ENCODE assay signal across 8 cellular contexts in the genomic region with DNA sequence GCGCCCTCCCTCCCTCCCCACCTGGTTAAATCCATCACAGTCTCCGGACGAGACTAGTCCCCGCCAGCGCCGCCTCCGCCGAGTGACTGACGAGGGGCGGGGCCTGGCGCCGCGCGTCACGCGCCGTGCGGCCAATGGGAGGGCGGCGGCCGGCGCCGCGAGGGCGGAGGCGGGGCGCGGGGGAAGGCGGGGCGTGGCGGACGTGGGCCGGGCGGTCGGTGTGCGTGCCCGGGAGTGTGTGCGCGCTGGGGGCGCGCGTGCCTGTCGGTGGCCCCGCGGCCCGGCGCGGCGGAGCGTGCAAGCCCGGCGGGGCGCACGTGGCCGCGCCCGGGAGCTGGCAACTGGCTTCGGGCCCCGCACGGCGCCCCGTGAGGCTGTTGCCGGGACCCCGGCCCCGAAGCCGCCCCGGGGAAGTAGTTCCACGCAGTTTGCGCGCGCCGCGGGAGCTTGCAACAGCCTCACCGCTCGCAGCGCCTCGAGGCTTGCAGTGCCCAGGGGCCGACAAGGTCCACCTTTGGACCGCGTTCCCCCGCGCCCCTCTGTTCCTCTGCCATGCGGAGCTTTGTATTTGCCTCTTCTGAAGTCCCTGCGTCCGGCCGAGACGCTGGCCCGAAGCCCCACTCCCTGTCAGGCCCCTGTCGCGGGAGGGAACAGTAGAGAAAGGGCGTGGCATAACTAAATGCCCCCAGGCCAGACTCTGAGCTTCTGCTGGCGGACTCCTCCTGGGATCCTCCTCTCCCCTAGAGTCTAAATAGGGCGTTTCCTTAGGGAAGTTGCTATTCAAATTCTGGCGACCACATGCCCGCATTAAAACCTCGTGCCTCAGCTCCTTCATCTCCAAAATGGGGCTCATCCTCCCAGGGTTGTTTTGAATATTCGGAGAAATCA. TPM values are rescaled to one million over a fixed set of nuclear protein-coding genes. Genes with fewer than 3 reads are reported as not detected.
DNase-seq lines count a peak whose midpoint lies in the region.

No MANE protein-coding gene starts in this region.

- DNase-seq in ELR (ENCODE audit: low read depth) (peak; percentile 88), GOT3 (lab: John Stamatoyannopoulos, UW) (peak; percentile 86), Kasumi-1 (lab: John Stamatoyannopoulos, UW) (peak; percentile 69 to 72), SJSA1 (ENCODE audit: low read depth in 1 of 2, low spot score in 2 of 2) (peak; percentile 60 to 88), globus pallidus (ENCODE audit: low spot score) (peak; percentile 89), occipital lobe (lab: John Stamatoyannopoulos, UW) (peak; percentile 84), superior temporal gyrus (ENCODE audit: extremely low spot score) (peak; percentile 87)
- DNase-seq in activated naive CD4-positive, alpha-beta T cell treated with anti-CD3 and anti-CD28 coated beads, Interleukin-2, amount 10 ng/mL, durations not matched to agents 7 days and 5 days: peak; percentile 92

- peaks cover 45% of the 10 kb centered on the region for H3K4me1 Mint-ChIP-seq in activated naive CD4-positive, alpha-beta T cell treated with anti-CD3 and anti-CD28 coated beads, Interleukin-2, amount 10 ng/mL, durations not matched to agents 7 days and 5 days

- H3K27me3 Mint-ChIP-seq in activated naive CD4-positive, alpha-beta T cell treated with anti-CD3 and anti-CD28 coated beads, Interleukin-2, amount 10 ng/mL, durations not matched to agents 7 days and 5 days: peaks cover 37% of the 10 kb centered on the region

- H3K27ac ChIP-seq in SJSA1: peak overlapping the region; percentile 61; the same call in 1 of the 2 replicates

- H3K4me1 ChIP-seq in SJSA1 (replicated peaks): peaks cover 38% of the 10 kb centered on the region

- H3K27ac Mint-ChIP-seq in activated naive CD4-positive, alpha-beta T cell treated with anti-CD3 and anti-CD28 coated beads, Interleukin-2, amount 10 ng/mL, durations not matched to agents 7 days and 5 days: peak overlapping the region; percentile 84

- H3K4me3 Mint-ChIP-seq in activated naive CD4-positive, alpha-beta T cell treated with anti-CD3 and anti-CD28 coated beads, Interleukin-2, amount 10 ng/mL, durations not matched to agents 7 days and 5 days: peak overlapping the region; percentile 64

- peaks cover 30% of the 10 kb centered on the region for H3K36me3 ChIP-seq in SJSA1

- H3K4me3 ChIP-seq in SJSA1: peak overlapping the region; percentile 84

- CTCF ChIA-PET in activated naive CD4-positive, alpha-beta T cell treated with anti-CD3 and anti-CD28 coated beads, Interleukin-2, amount 10 ng/mL, durations not matched to agents 7 days and 5 days (lab: Charles Lee): interaction anchor here (1.1 to 1.3 kb wide), 2 partner anchors 25 to 572 kb away, joined by 3 read pairs; no protein-coding TSS in a partner anchor

- no peaks in the 10 kb centered on the region for H3K9me3 Mint-ChIP-seq in activated naive CD4-positive, alpha-beta T cell treated with anti-CD3 and anti-CD28 coated beads, Interleukin-2, amount 10 ng/mL, durations not matched to agents 7 days and 5 days

- H3K9me3 ChIP-seq in SJSA1 (replicated peaks): peaks cover 4% of the 10 kb centered on the region

- no peaks in the 10 kb centered on the region for H3K27me3 ChIP-seq in SJSA1 (replicated peaks)

- peaks cover 32% of the 10 kb centered on the region for H3K36me3 Mint-ChIP-seq in activated naive CD4-positive, alpha-beta T cell treated with anti-CD3 and anti-CD28 coated beads, Interleukin-2, amount 10 ng/mL, durations not matched to agents 7 days and 5 days

RNA-seq across cellular contexts. Expression of gene RYBP, which starts 0.9 kb away (rescaled TPM):
- total RNA-seq in SJSA1 (2014; rRNA removed; shearing (Covaris generic)): 10.2 and 16.1 TPM in 2 replicates
- total RNA-seq in occipital lobe: 33.2 TPM

Comparison
In these comparisons a context has a peak if more than half of its experiments do, and no peak if none do; other contexts are left out.
1. Peak in every context shown above with its lines: DNase-seq, H3K4me3 ChIP-seq and H3K27ac ChIP-seq.